3 cellular contexts compared by ENCODE assay signal in the genomic region with DNA sequence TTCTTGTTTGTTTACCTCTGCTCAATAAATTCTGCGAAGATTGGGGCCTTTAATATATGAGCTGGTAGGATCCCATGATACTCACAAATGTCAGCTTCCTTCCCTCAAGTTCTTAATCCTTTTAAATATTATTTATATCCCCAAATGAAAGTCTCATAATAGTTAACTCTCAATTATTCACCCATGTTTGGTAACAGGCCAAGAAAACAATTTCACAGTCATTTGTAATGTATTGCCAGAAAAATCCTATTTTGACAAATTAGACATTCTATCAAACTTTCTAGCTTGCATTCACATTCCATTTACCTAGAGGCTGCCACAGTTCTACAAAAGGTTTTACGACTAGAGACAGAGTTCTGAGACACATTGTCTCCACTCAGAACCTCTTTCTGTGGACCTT.
"Had no signal": no experiment of that assay in that cellular context is flagged by ENCODE, and none has a peak within 500 bp of the region (broad histone marks: within the 10 kb centered on the region; RNA-seq: fewer than 3 reads in every experiment).

No MANE protein-coding gene starts in this region.

- ATAC-seq: GM12878 had no signal

- H3K4me3 ChIP-seq: GM12878 had no signal

- DNase-seq: GDM1, GF-D8 had no signal
